In genomic region chr2:169136885-169137534, GRCh38 we compare ENCODE assay signal across 12 cellular contexts.
DNase-seq lines count a peak whose midpoint lies in the region; ATAC-seq and TF ChIP-seq lines count a peak whose summit lies in the region.
"Had no signal": no experiment of that assay in that cellular context is flagged by ENCODE, and none has a peak within 500 bp of the region (broad histone marks: within the 10 kb centered on the region; RNA-seq: fewer than 3 reads in every experiment).

No MANE protein-coding gene starts in this region.

- DNase-seq in Right ventricle myocardium superior = peak; percentile 72
- no peak for DNase-seq in right atrium auricular region (ENCODE audit: low spot score)
- DNase-seq in dermis blood vessel endothelial cell = peak; percentile 5
- DNase-seq in heart right ventricle = peak; percentile 54 to 61
- DNase-seq in testis = peak; percentile 23
- DNase-seq in G401 (ENCODE audit: low spot score) = no peak
- DNase-seq in activated CD4-positive, alpha-beta T cell treated with anti-CD3 and anti-CD28 coated beads for 48 hours = no peak
- DNase-seq: HFFc6, NCI-H1436, NCI-H510A treated with DMSO at 0.1 percent for 48 hours had no signal

- no peak for TF ChIP-seq CTCF in right atrium auricular region (IDR thresholded peaks at IDR 0.05)
- TF ChIP-seq CTCF in heart right ventricle (IDR thresholded peaks at IDR 0.05) = no peak
- TF ChIP-seq CTCF in testis (IDR thresholded peaks at IDR 0.05) = no peak

- TF ChIP-seq POLR2A in testis (IDR thresholded peaks at IDR 0.05) = no peak

- H3K36me3 ChIP-seq in right atrium auricular region = no peaks in the 10 kb centered on the region
- no peaks in the 10 kb centered on the region for H3K36me3 ChIP-seq in heart right ventricle
- no peaks in the 10 kb centered on the region for H3K36me3 ChIP-seq in testis (ENCODE audit: low read depth, missing control alignments)

- H3K4me1 ChIP-seq in right atrium auricular region = no peaks in the 10 kb centered on the region
- H3K4me1 ChIP-seq in heart right ventricle = peaks cover 0 to 16% (median 0%) of the 10 kb centered on the region in 9 donors
- H3K4me1 ChIP-seq in testis = no peaks in the 10 kb centered on the region

- WGBS in heart right ventricle, 2 donors = 48% methylated on average over 3 of the region's 3 CpGs
- 64 to 78% methylated on average over 2 to 3 of the region's 3 CpGs for WGBS in testis, 2 donors

- H3K9me3 ChIP-seq in right atrium auricular region = no peaks in the 10 kb centered on the region
- no peaks in the 10 kb centered on the region for H3K9me3 ChIP-seq in heart right ventricle
- no peaks in the 10 kb centered on the region for H3K9me3 ChIP-seq in testis

- in situ Hi-C loops in G401 (cut with HindIII; ENCODE audit: low sequenced_read_pairs) = no loop called here

- ATAC-seq in Right ventricle myocardium superior (ENCODE audit: poor library complexity) (peak; percentile 93), heart right ventricle (peak; percentile 74 to 95 (median 90)), HG02884 (IDR thresholded peaks at IDR 0.05; ENCODE audit: unreplicated experiment) (no peak)

- intact Hi-C loops in Right ventricle myocardium superior (cut with DNase I) (no loop called here), heart right ventricle (cut with DNase I) (loop anchor here in 3 of 10 donors (5.0 to 10.0 kb wide), 2 partner anchors 172 to 175 kb away; no protein-coding TSS in a partner anchor), testis (cut with DNase I; ENCODE audit: low total_unique reads) (no loop called here)

- H3K4me3 ChIP-seq in right atrium auricular region (no peak overlapping the region), heart right ventricle (no peak overlapping the region), testis (no peak overlapping the region)

- H3K27me3 ChIP-seq in right atrium auricular region (no peaks in the 10 kb centered on the region), heart right ventricle (no peaks in the 10 kb centered on the region), testis (no peaks in the 10 kb centered on the region)

- H3K27ac ChIP-seq in right atrium auricular region = no peak overlapping the region
- no peak overlapping the region for H3K27ac ChIP-seq in heart right ventricle
- H3K27ac ChIP-seq in testis = no peak overlapping the region
- H3K27ac ChIP-seq: C4-2B had no signal

Comparison
In these comparisons a context has a peak if more than half of its experiments do, and no peak if none do; other contexts are left out.
1. DNase-seq: peak in Right ventricle myocardium superior (single experiment), dermis blood vessel endothelial cell (single experiment), heart right ventricle (2 of 2) and testis (single experiment); none in right atrium auricular region (single experiment), G401 (single experiment) and activated CD4-positive, alpha-beta T cell treated with anti-CD3 and anti-CD28 coated beads for 48 hours (single experiment).